ENCODE assay signal across 22 cellular contexts in genomic region chr6:1837868-1838267, GRCh38.
A peak's percentile ranks its signal among the peaks of the same experiment; 100 is the strongest.
DNase-seq lines count a peak whose midpoint lies in the region; ATAC-seq and TF ChIP-seq lines count a peak whose summit lies in the region.
"Had no signal": no experiment of that assay in that cellular context is flagged by ENCODE, and none has a peak within 500 bp of the region (broad histone marks: within the 10 kb centered on the region; RNA-seq: fewer than 3 reads in every experiment).

No MANE protein-coding gene starts in this region.

- ATAC-seq in SK-N-SH treated with all-trans-retinoic acid at 6 μM for 48 hours, result peak; percentile 57
- ATAC-seq in activated CD4-positive, CD25-positive, alpha-beta regulatory T cell treated with anti-CD3 and anti-CD28 coated beads, Interleukin-2, amount 50 U/mL, for 24 hours, result no peak
- ATAC-seq in HG03520 (IDR thresholded peaks at IDR 0.05; ENCODE audit: unreplicated experiment), result no peak
- ATAC-seq: activated CD4-positive, alpha-beta T cell treated with anti-CD3 and anti-CD28 coated beads for 36 hours; GM12878 had no signal

- DNase-seq in NCI-H146 (lab: John Stamatoyannopoulos, UW) (peak; percentile 26), NCI-H146 treated with DMSO at 0.1 percent for 48 hours (lab: John Stamatoyannopoulos, UW; ENCODE audit: unreplicated experiment) (no peak), kidney glomerular epithelial cell (lab: John Stamatoyannopoulos, UW) (peak; percentile 23), HUDEP-2 (lab: John Stamatoyannopoulos, UW; ENCODE audit: unreplicated experiment in 76 of 76) (no peak)
- DNase-seq in stimulated activated CD8-positive, alpha-beta memory T cell treated with anti-CD3 and anti-CD28 coated beads, Interleukin-4, amount 100 ng/mL, for 48 hours, result no peak
- DNase-seq: activated CD4-positive, alpha-beta T cell treated with anti-CD3 and anti-CD28 coated beads for 36 hours; activated naive CD4-positive, alpha-beta T cell treated with Interleukin-2 at 50 U/mL for 16 hours; activated T-cell treated with anti-CD3 and anti-CD28 coated beads, Interleukin-2, amount 50 U/mL, for 48 hours; amygdala; DMS79 treated with DMSO at 0.1 percent for 48 hours; erythroblast; foreskin fibroblast; NCI-H1417 treated with DMSO at 0.1 percent for 48 hours; NCI-H2171 treated with DMSO at 0.1 percent for 48 hours; SHP77; stimulated activated CD4-positive, alpha-beta T cell treated with anti-CD3 and anti-CD28 coated beads, Interleukin-2, amount 100 ng/mL, for 48 hours; stimulated activated naive CD4-positive, alpha-beta T cell treated with Interleukin-2 at 50 U/mL for 16 hours; T-helper 1 cell had no signal

TF ChIP-seq in SK-N-SH treated with all-trans-retinoic acid at 6 μM for 48 hours, 23 proteins besides CTCF, POLR2A, EP300 and RAD21:
- TF ChIP-seq CSDC2 (CRISPR knock-in tag; IDR thresholded peaks at IDR 0.05), result no peak
- no peak for TF ChIP-seq TSHZ2 (CRISPR knock-in tag; IDR thresholded peaks at IDR 0.05)
- TF ChIP-seq ZNF8 (CRISPR knock-in tag; IDR thresholded peaks at IDR 0.05), result no peak
- no peak for TF ChIP-seq TCF4 (CRISPR knock-in tag; IDR thresholded peaks at IDR 0.05; ENCODE audit: borderline replicate concordance)

Comparison
In these comparisons a context has a peak if more than half of its experiments do, and no peak if none do; other contexts are left out.
1. DNase-seq: peak in NCI-H146 (single experiment) and kidney glomerular epithelial cell (single experiment); none in NCI-H146 treated with DMSO at 0.1 percent for 48 hours (single experiment), stimulated activated CD8-positive, alpha-beta memory T cell treated with anti-CD3 and anti-CD28 coated beads, Interleukin-4, amount 100 ng/mL, for 48 hours (single experiment) and HUDEP-2 (0 of 76).